1 cellular context compared by ENCODE assay signal in genomic region chr2:98795903-98796676, GRCh38.
TF ChIP-seq lines count a peak whose summit lies in the region.

No MANE protein-coding gene starts in this region.

TF ChIP-seq in HepG2, 621 proteins besides CTCF, POLR2A, EP300 and RAD21 (continued from another document and continues in another):
- TF ChIP-seq KIAA2018 (CRISPR knock-in tag; IDR thresholded peaks at IDR 0.05; ENCODE audit: borderline replicate concordance) (0 out of 2 replicates have a peak, but pooled peaks have one; percentile 16), ZNF362 (CRISPR knock-in tag; IDR thresholded peaks at IDR 0.05; ENCODE audit: borderline replicate concordance) (peak; percentile 80), PHF20 (CRISPR knock-in tag; IDR thresholded peaks at IDR 0.05) (no peak), HIVEP1 (CRISPR knock-in tag; IDR thresholded peaks at IDR 0.05) (peak; percentile 85), ZNF652 (CRISPR knock-in tag; IDR thresholded peaks at IDR 0.05; ENCODE audit: borderline replicate concordance, low read depth) (0 out of 2 replicates have a peak, but pooled peaks have one; percentile 10), ATF7-NPFF (CRISPR knock-in tag; IDR thresholded peaks at IDR 0.05; ENCODE audit: low read depth) (peak; percentile 63; the same call in 1 of the 2 replicates), ZHX1 (CRISPR knock-in tag; IDR thresholded peaks at IDR 0.05; ENCODE audit: low read depth) (peak; percentile 65; the same call in 1 of the 2 replicates), PATZ1 (CRISPR knock-in tag; IDR thresholded peaks at IDR 0.05) (peak; percentile 98), ZSCAN21 (CRISPR knock-in tag; IDR thresholded peaks at IDR 0.05; ENCODE audit: borderline replicate concordance) (peak; percentile 72), ZC3H4 (CRISPR knock-in tag; IDR thresholded peaks at IDR 0.05; ENCODE audit: borderline replicate concordance) (peak; percentile 40; the same call in 1 of the 2 replicates), XBP1 (CRISPR knock-in tag; IDR thresholded peaks at IDR 0.05) (no peak), CHCHD3 (CRISPR knock-in tag; IDR thresholded peaks at IDR 0.05) (no peak), SKI (IDR thresholded peaks at IDR 0.05; ENCODE audit: partially characterized antibody) (peak; percentile 55), ARNT (IDR thresholded peaks at IDR 0.05) (no peak), GATAD2A (CRISPR knock-in tag; IDR thresholded peaks at IDR 0.05) (peak; percentile 100), AGO1 (IDR thresholded peaks at IDR 0.05; ENCODE audit: low read depth, low read length, poor library complexity, severe bottlenecking) (no peak), KLF16 (CRISPR knock-in tag; IDR thresholded peaks at IDR 0.05) (peak in 1 of 2 experiments; percentile 98; a peak in 2 of 4 replicates), ZZZ3 (CRISPR knock-in tag; IDR thresholded peaks at IDR 0.05; ENCODE audit: borderline replicate concordance) (no peak), ZNF224 (CRISPR knock-in tag; IDR thresholded peaks at IDR 0.05) (peak; percentile 89; the same call in 1 of the 2 replicates), ATF3 (CRISPR knock-in tag; IDR thresholded peaks at IDR 0.05) (peak; percentile 80; the same call in 1 of the 2 replicates), GABPA (IDR thresholded peaks at IDR 0.05; ENCODE audit: low read depth, low read length) (0 out of 2 replicates have a peak, but pooled peaks have one; percentile 3), GABPA (CRISPR knock-in tag; IDR thresholded peaks at IDR 0.05; ENCODE audit: low read depth) (peak; percentile 86), ZUFSP (CRISPR knock-in tag; IDR thresholded peaks at IDR 0.05; ENCODE audit: borderline replicate concordance) (no peak), PLRG1 (conservative IDR thresholded peaks at IDR 0.05) (no peak), E2F1 (CRISPR knock-in tag; IDR thresholded peaks at IDR 0.05) (no peak), SAFB2 (CRISPR knock-in tag; IDR thresholded peaks at IDR 0.05; ENCODE audit: borderline replicate concordance, low read depth) (no peak), MBD4 (IDR thresholded peaks at IDR 0.05; ENCODE audit: borderline replicate concordance, low read length) (peak; percentile 93), ZFP62 (CRISPR knock-in tag; IDR thresholded peaks at IDR 0.05) (no peak), TCF12 (IDR thresholded peaks at IDR 0.05) (no peak), TCF12 (CRISPR knock-in tag; IDR thresholded peaks at IDR 0.05) (peak; percentile 96), CENPBD1 (CRISPR knock-in tag; IDR thresholded peaks at IDR 0.05; ENCODE audit: borderline replicate concordance, low read depth) (peak; percentile 64; the same call in 1 of the 2 replicates), SP2 (CRISPR knock-in tag; IDR thresholded peaks at IDR 0.05) (no peak), HNF1A (IDR thresholded peaks at IDR 0.05; ENCODE audit: low read depth) (peak; percentile 69), HNF1A (CRISPR knock-in tag; IDR thresholded peaks at IDR 0.05; ENCODE audit: borderline replicate concordance) (peak; percentile 87)
